14 cellular contexts compared by ENCODE assay signal in the genomic region with DNA sequence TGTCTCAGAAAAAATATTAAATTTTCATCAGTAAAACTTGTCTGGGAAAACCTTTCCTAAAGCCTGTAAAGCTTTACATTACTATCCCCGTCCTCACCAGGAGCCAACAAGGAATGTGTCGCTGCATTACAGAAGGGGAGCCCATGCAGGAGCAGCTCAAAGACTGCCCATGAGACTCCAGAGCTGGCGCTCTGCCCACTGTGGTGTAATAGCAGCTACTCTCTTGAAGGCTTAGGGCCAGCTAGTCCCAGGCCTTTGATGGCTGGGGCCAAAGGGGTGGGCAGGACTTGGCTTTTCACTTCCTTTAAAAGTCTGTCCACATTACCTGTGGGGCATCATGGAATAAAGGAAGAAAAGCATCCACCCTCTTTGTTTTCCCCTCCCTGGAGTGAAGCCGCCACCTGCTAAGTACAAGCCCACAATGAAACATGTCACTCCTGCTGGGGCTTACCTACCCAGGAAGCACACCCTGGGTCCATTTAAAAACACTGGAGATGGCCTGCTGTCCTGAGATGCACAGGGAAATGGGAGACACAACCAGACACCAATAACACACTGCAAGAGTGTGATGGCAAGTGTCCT.
DNase-seq lines count a peak whose midpoint lies in the region; ATAC-seq and TF ChIP-seq lines count a peak whose summit lies in the region.
"Had no signal": no experiment of that assay in that cellular context is flagged by ENCODE, and none has a peak within 500 bp of the region (broad histone marks: within the 10 kb centered on the region; RNA-seq: fewer than 3 reads in every experiment).

No MANE protein-coding gene starts in this region.

- H3K4me3 Mint-ChIP-seq in stimulated activated memory B cell treated with anti-CD40 and anti-IgM and Interleukin-4, amounts not matched to agents 10 μg/mL and 1 μg/mL and 100 μg/mL, for 72 hours: no peak overlapping the region
- H3K4me3 Mint-ChIP-seq: brain; CD4-positive, alpha-beta T cell had no signal

- no peaks in the 10 kb centered on the region for H4K20me1 ChIP-seq in hepatocyte (ENCODE audit: insufficient read depth, poor library complexity, severe bottlenecking)

- WGBS in hepatocyte (ENCODE audit: low lambda C conversion rate, missing lambda C conversion rate): 90% methylated on average over 4 of the region's 4 CpGs
- WGBS in thyroid gland, 2 donors: 60 to 74% methylated on average over 4 of the region's 4 CpGs

- H3K36me3 ChIP-seq in hepatocyte (replicated peaks; ENCODE audit: insufficient read depth, low read depth): no peaks in the 10 kb centered on the region
- H3K36me3 ChIP-seq in thyroid gland: no peaks in the 10 kb centered on the region
- H3K36me3 ChIP-seq: thoracic aorta had no signal

- TF ChIP-seq EP300 in Ishikawa (IDR thresholded peaks at IDR 0.05; ENCODE audit: borderline replicate concordance): peak; percentile 65; the same call in 1 of the 2 replicates

- no peak for TF ChIP-seq RAD21 in Ishikawa (IDR thresholded peaks at IDR 0.05; ENCODE audit: low read depth)

- H3K4me1 ChIP-seq in hepatocyte (ENCODE audit: insufficient read depth) (peaks cover 19% of the 10 kb centered on the region), thyroid gland (peaks cover 0 to 3% of the 10 kb centered on the region in 2 donors)

- intact Hi-C loops in thyroid gland (cut with DNase I): no loop called here

- no peaks in the 10 kb centered on the region for H3K79me2 ChIP-seq in hepatocyte

- no peak overlapping the region for H2AFZ ChIP-seq in hepatocyte

- no peak overlapping the region for H3K27ac Mint-ChIP-seq in stimulated activated memory B cell treated with anti-CD40 and anti-IgM and Interleukin-4, amounts not matched to agents 10 μg/mL and 1 μg/mL and 100 μg/mL, for 72 hours
- H3K27ac Mint-ChIP-seq: CD4-positive, alpha-beta T cell; progenitor cell of endocrine pancreas had no signal

- no peaks in the 10 kb centered on the region for H3K9me2 ChIP-seq in hepatocyte (replicated peaks; ENCODE audit: insufficient read depth)

- DNase-seq in cardiac fibroblast (ENCODE audit: low read depth in 2 of 2): peak; percentile 59 to 87
- DNase-seq in hepatocyte (ENCODE audit: low spot score): peak; percentile 51
- peak; percentile 86 to 88 for DNase-seq in thyroid gland
- no peak for DNase-seq in stimulated activated CD4-positive, alpha-beta T cell treated with anti-CD3 and anti-CD28 coated beads, Interleukin-12 subunit alpha, Interleukin-12 subunit beta, amount 100 ng/mL, for 4 hours
- DNase-seq: activated effector memory CD4-positive, alpha-beta T cell treated with anti-CD3 and anti-CD28 coated beads, Interleukin-2, amount 50 U/mL, for 16 hours; CD4-positive, alpha-beta T cell; kidney glomerular epithelial cell; NCI-H1417 had no signal

- H3K4me3 ChIP-seq in cardiac fibroblast (replicated peaks in 1 of 2; ENCODE audit: low read depth in 2 of 2, low read length in 2 of 2) (no peak overlapping the region), hepatocyte (no peak overlapping the region), thyroid gland (replicated peaks in 1 of 3) (no peak overlapping the region)
- H3K4me3 ChIP-seq: thoracic aorta had no signal

- no peak for ATAC-seq in stimulated activated memory B cell treated with anti-CD40 and anti-IgM and Interleukin-4, amounts not matched to agents 10 μg/mL and 1 μg/mL and 100 μg/mL, for 72 hours
- no peak for ATAC-seq in activated CD4-positive, CD25-positive, alpha-beta regulatory T cell treated with anti-CD3 and anti-CD28 coated beads, Interleukin-2, amount 50 U/mL, for 24 hours

- no peak for TF ChIP-seq CTCF in cardiac fibroblast (IDR thresholded peaks at IDR 0.05; ENCODE audit: low read depth, low read length)
- no peak for TF ChIP-seq CTCF in hepatocyte (IDR thresholded peaks at IDR 0.05; ENCODE audit: poor library complexity)
- TF ChIP-seq CTCF in thyroid gland (IDR thresholded peaks at IDR 0.05): no peak

- no peaks in the 10 kb centered on the region for H3K9me3 ChIP-seq in hepatocyte (ENCODE audit: low read depth)
- no peaks in the 10 kb centered on the region for H3K9me3 ChIP-seq in thyroid gland
- H3K9me3 ChIP-seq: thoracic aorta had no signal

- H3K36me3 Mint-ChIP-seq in stimulated activated memory B cell treated with anti-CD40 and anti-IgM and Interleukin-4, amounts not matched to agents 10 μg/mL and 1 μg/mL and 100 μg/mL, for 72 hours: no peaks in the 10 kb centered on the region
- H3K36me3 Mint-ChIP-seq: brain had no signal

- no peak for TF ChIP-seq POLR2A in thyroid gland (IDR thresholded peaks at IDR 0.05)

- H3K27me3 ChIP-seq in hepatocyte: no peaks in the 10 kb centered on the region
- no peaks in the 10 kb centered on the region for H3K27me3 ChIP-seq in thyroid gland

- H3K27ac ChIP-seq in hepatocyte (no peak overlapping the region), thyroid gland (no peak overlapping the region)
- H3K27ac ChIP-seq: thoracic aorta had no signal

- H3K4me2 ChIP-seq in hepatocyte: no peak overlapping the region

- H3K4me1 Mint-ChIP-seq in stimulated activated memory B cell treated with anti-CD40 and anti-IgM and Interleukin-4, amounts not matched to agents 10 μg/mL and 1 μg/mL and 100 μg/mL, for 72 hours: no peaks in the 10 kb centered on the region

- H3K9me3 Mint-ChIP-seq in stimulated activated memory B cell treated with anti-CD40 and anti-IgM and Interleukin-4, amounts not matched to agents 10 μg/mL and 1 μg/mL and 100 μg/mL, for 72 hours: peaks cover 10% of the 10 kb centered on the region
- H3K9me3 Mint-ChIP-seq: CD4-positive, alpha-beta T cell had no signal

- no peaks in the 10 kb centered on the region for H3K27me3 Mint-ChIP-seq in stimulated activated memory B cell treated with anti-CD40 and anti-IgM and Interleukin-4, amounts not matched to agents 10 μg/mL and 1 μg/mL and 100 μg/mL, for 72 hours
- H3K27me3 Mint-ChIP-seq: brain had no signal

TF ChIP-seq in Ishikawa, 13 proteins besides CTCF, POLR2A, EP300 and RAD21:
- TF ChIP-seq ZBTB7A (IDR thresholded peaks at IDR 0.05; ENCODE audit: low read depth) (no peak), TAF1 (IDR thresholded peaks at IDR 0.05; ENCODE audit: low read depth) (no peak), EGR1 (IDR thresholded peaks at IDR 0.05) (no peak), YY1 (IDR thresholded peaks at IDR 0.05; ENCODE audit: low read depth) (no peak), CEBPB (IDR thresholded peaks at IDR 0.05) (peak; percentile 80), CREB1 (IDR thresholded peaks at IDR 0.05; ENCODE audit: low read depth) (no peak), TEAD4 (IDR thresholded peaks at IDR 0.05) (0 out of 2 replicates have a peak, but pooled peaks have one; percentile 16), TCF12 (IDR thresholded peaks at IDR 0.05; ENCODE audit: low read depth) (no peak), FOXM1 (IDR thresholded peaks at IDR 0.05; ENCODE audit: borderline replicate concordance, low read depth) (no peak), NFIC (IDR thresholded peaks at IDR 0.05) (peak; percentile 84)
- TF ChIP-seq, protein P1, sequence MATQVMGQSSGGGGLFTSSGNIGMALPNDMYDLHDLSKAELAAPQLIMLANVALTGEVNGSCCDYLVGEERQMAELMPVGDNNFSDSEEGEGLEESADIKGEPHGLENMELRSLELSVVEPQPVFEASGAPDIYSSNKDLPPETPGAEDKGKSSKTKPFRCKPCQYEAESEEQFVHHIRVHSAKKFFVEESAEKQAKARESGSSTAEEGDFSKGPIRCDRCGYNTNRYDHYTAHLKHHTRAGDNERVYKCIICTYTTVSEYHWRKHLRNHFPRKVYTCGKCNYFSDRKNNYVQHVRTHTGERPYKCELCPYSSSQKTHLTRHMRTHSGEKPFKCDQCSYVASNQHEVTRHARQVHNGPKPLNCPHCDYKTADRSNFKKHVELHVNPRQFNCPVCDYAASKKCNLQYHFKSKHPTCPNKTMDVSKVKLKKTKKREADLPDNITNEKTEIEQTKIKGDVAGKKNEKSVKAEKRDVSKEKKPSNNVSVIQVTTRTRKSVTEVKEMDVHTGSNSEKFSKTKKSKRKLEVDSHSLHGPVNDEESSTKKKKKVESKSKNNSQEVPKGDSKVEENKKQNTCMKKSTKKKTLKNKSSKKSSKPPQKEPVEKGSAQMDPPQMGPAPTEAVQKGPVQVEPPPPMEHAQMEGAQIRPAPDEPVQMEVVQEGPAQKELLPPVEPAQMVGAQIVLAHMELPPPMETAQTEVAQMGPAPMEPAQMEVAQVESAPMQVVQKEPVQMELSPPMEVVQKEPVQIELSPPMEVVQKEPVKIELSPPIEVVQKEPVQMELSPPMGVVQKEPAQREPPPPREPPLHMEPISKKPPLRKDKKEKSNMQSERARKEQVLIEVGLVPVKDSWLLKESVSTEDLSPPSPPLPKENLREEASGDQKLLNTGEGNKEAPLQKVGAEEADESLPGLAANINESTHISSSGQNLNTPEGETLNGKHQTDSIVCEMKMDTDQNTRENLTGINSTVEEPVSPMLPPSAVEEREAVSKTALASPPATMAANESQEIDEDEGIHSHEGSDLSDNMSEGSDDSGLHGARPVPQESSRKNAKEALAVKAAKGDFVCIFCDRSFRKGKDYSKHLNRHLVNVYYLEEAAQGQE (IDR thresholded peaks at IDR 0.05; ENCODE audit: low read depth): no peak
- TF ChIP-seq, protein P2, sequence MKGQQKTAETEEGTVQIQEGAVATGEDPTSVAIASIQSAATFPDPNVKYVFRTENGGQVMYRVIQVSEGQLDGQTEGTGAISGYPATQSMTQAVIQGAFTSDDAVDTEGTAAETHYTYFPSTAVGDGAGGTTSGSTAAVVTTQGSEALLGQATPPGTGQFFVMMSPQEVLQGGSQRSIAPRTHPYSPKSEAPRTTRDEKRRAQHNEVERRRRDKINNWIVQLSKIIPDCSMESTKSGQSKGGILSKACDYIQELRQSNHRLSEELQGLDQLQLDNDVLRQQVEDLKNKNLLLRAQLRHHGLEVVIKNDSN (IDR thresholded peaks at IDR 0.05): no peak
- TF ChIP-seq, protein P3, sequence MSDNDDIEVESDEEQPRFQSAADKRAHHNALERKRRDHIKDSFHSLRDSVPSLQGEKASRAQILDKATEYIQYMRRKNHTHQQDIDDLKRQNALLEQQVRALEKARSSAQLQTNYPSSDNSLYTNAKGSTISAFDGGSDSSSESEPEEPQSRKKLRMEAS (IDR thresholded peaks at IDR 0.05): 0 out of 2 replicates have a peak, but pooled peaks have one; percentile 16
